ENCODE assay signal across 11 cellular contexts in genomic region chr1:244448279-244449036, GRCh38. TPM values are rescaled to one million over a fixed set of nuclear protein-coding genes. Genes with fewer than 3 reads are reported as not detected.
DNase-seq lines count a peak whose midpoint lies in the region; ATAC-seq and TF ChIP-seq lines count a peak whose summit lies in the region.
"Had no signal": no experiment of that assay in that cellular context is flagged by ENCODE, and none has a peak within 500 bp of the region (broad histone marks: within the 10 kb centered on the region; RNA-seq: fewer than 3 reads in every experiment).

No MANE protein-coding gene starts in this region.

- no peaks in the 10 kb centered on the region for H3K9me3 ChIP-seq in iPS-20b (ENCODE audit: insufficient read depth, low read depth, low read length)
- H3K9me3 ChIP-seq in transverse colon, result no peaks in the 10 kb centered on the region
- H3K9me3 ChIP-seq in adrenal gland (replicated peaks in 1 of 3), result no peaks in the 10 kb centered on the region
- no peaks in the 10 kb centered on the region for H3K9me3 ChIP-seq in left lung

- no peaks in the 10 kb centered on the region for H3K9me3 Mint-ChIP-seq in activated T-cell treated with anti-CD3 and anti-CD28 coated beads, Interleukin-2, amount 50 U/mL, for 72 hours
- H3K9me3 Mint-ChIP-seq in WTC11, result no peaks in the 10 kb centered on the region
- H3K9me3 Mint-ChIP-seq in activated CD4-positive, alpha-beta T cell treated with anti-CD3 and anti-CD28 coated beads, Interleukin-2, amount 10 ng/mL, durations not matched to agents 7 days and 5 days, result peaks cover 2% of the 10 kb centered on the region

- peak overlapping the region; percentile 73 for H3K4me3 ChIP-seq in iPS-20b (ENCODE audit: low read length)
- no peak overlapping the region for H3K4me3 ChIP-seq in transverse colon
- H3K4me3 ChIP-seq in adrenal gland, result no peak overlapping the region
- H3K4me3 ChIP-seq in left lung, result no peak overlapping the region

- H3K4me3 Mint-ChIP-seq in activated T-cell treated with anti-CD3 and anti-CD28 coated beads, Interleukin-2, amount 50 U/mL, for 72 hours, result peak overlapping the region; percentile 30 to 34
- H3K4me3 Mint-ChIP-seq in WTC11, result peak overlapping the region; percentile 90
- no peak overlapping the region for H3K4me3 Mint-ChIP-seq in activated CD4-positive, alpha-beta T cell treated with anti-CD3 and anti-CD28 coated beads, Interleukin-2, amount 10 ng/mL, durations not matched to agents 7 days and 5 days

- peaks cover 14 to 30% of the 10 kb centered on the region in 2 donors for H3K36me3 Mint-ChIP-seq in activated T-cell treated with anti-CD3 and anti-CD28 coated beads, Interleukin-2, amount 50 U/mL, for 72 hours (ENCODE audit: insufficient read depth in 2 of 2)
- peaks cover 6% of the 10 kb centered on the region for H3K36me3 Mint-ChIP-seq in WTC11
- H3K36me3 Mint-ChIP-seq in activated CD4-positive, alpha-beta T cell treated with anti-CD3 and anti-CD28 coated beads, Interleukin-2, amount 10 ng/mL, durations not matched to agents 7 days and 5 days (ENCODE audit: low read depth), result peaks cover 44% of the 10 kb centered on the region

- TF ChIP-seq CTCF in WTC11 (IDR thresholded peaks at IDR 0.05), result no peak
- TF ChIP-seq CTCF in transverse colon (IDR thresholded peaks at IDR 0.05), result no peak
- no peak for TF ChIP-seq CTCF in adrenal gland (IDR thresholded peaks at IDR 0.05)
- no peak for TF ChIP-seq CTCF in left lung (IDR thresholded peaks at IDR 0.05)

- H3K27me3 ChIP-seq in iPS-20b (ENCODE audit: insufficient read depth, low read length), result no peaks in the 10 kb centered on the region
- H3K27me3 ChIP-seq in transverse colon, result no peaks in the 10 kb centered on the region
- H3K27me3 ChIP-seq in adrenal gland, result no peaks in the 10 kb centered on the region
- H3K27me3 ChIP-seq in left lung, result no peaks in the 10 kb centered on the region

- intact Hi-C loops in transverse colon (cut with DNase I; ENCODE audit: low total_unique reads), result no loop called here
- intact Hi-C loops in adrenal gland (cut with DNase I), result no loop called here
- intact Hi-C loops in left lung (cut with DNase I), result no loop called here

- DNase-seq in activated T-cell treated with anti-CD3 and anti-CD28 coated beads, Interleukin-2, amount 50 U/mL, for 72 hours, result no peak
- no peak for DNase-seq in activated T-cell treated with anti-CD3 and anti-CD28 coated beads, Interleukin-2, amount 50 U/mL, for 1 hour
- DNase-seq in WTC11 (ENCODE audit: low spot score) (no peak), transverse colon (no peak), adrenal gland (no peak), left lung (no peak)
- DNase-seq in activated CD4-positive, alpha-beta T cell treated with anti-CD3 and anti-CD28 coated beads, Interleukin-2, amount 10 ng/mL, durations not matched to agents 7 days and 5 days, result no peak
- DNase-seq: activated naive CD4-positive, alpha-beta T cell treated with Interleukin-2 at 50 U/mL for 16 hours; KG1 had no signal

- H3K4me1 ChIP-seq in iPS-20b (ENCODE audit: insufficient read depth, low read length), result peaks cover 47% of the 10 kb centered on the region
- H3K4me1 ChIP-seq in transverse colon, result peaks cover 19 to 67% (median 36%) of the 10 kb centered on the region in 4 donors
- H3K4me1 ChIP-seq in adrenal gland (replicated peaks in 1 of 2), result peaks cover 0 to 64% of the 10 kb centered on the region in 2 donors
- H3K4me1 ChIP-seq in left lung, result peaks cover 6 to 69% of the 10 kb centered on the region in 2 donors

- TF ChIP-seq POLR2A in transverse colon (IDR thresholded peaks at IDR 0.05), result no peak
- TF ChIP-seq POLR2A in adrenal gland (IDR thresholded peaks at IDR 0.05), result no peak

- no peak for TF ChIP-seq EP300 in transverse colon (IDR thresholded peaks at IDR 0.05; ENCODE audit: low read depth)

- peaks cover 76% of the 10 kb centered on the region for H3K4me1 Mint-ChIP-seq in activated T-cell treated with anti-CD3 and anti-CD28 coated beads, Interleukin-2, amount 50 U/mL, for 72 hours (ENCODE audit: low read depth)
- peaks cover 66% of the 10 kb centered on the region for H3K4me1 Mint-ChIP-seq in WTC11
- H3K4me1 Mint-ChIP-seq in activated CD4-positive, alpha-beta T cell treated with anti-CD3 and anti-CD28 coated beads, Interleukin-2, amount 10 ng/mL, durations not matched to agents 7 days and 5 days, result peaks cover 63% of the 10 kb centered on the region

- CTCF ChIA-PET in WTC11 (lab: Charles Lee), result no interaction called here
- CTCF ChIA-PET in activated CD4-positive, alpha-beta T cell treated with anti-CD3 and anti-CD28 coated beads, Interleukin-2, amount 10 ng/mL, durations not matched to agents 7 days and 5 days (lab: Charles Lee), result interaction anchor here (1.2 to 1.6 kb wide), 3 partner anchors 11 to 123 kb away, joined by 3 to 4 read pairs (median 3); partner anchors contain the start of gene CATSPERE

- H3K36me3 ChIP-seq in iPS-20b (ENCODE audit: insufficient read depth, low read depth, low read length) (0 out of 2 replicates have a peak, but pooled peaks cover 7% of the 10 kb centered on the region), transverse colon (no peaks in the 10 kb centered on the region), adrenal gland (replicated peaks in 1 of 2) (no peaks in the 10 kb centered on the region), left lung (peaks cover 0 to 5% of the 10 kb centered on the region in 2 donors)

- no peak for ATAC-seq in activated T-cell treated with anti-CD3 and anti-CD28 coated beads, Interleukin-2, amount 50 U/mL, for 72 hours (replicated peaks in 1 of 2)
- no peak for ATAC-seq in WTC11
- no peak for ATAC-seq in left lung
- ATAC-seq: activated CD4-positive, CD25-positive, alpha-beta regulatory T cell treated with anti-CD3 and anti-CD28 coated beads, Interleukin-2, amount 50 U/mL, for 24 hours had no signal

- POLR2A ChIA-PET in WTC11 (lab: Charles Lee), result no interaction called here
- POLR2A ChIA-PET in activated CD4-positive, alpha-beta T cell treated with anti-CD3 and anti-CD28 coated beads, Interleukin-2, amount 10 ng/mL, durations not matched to agents 7 days and 5 days (lab: Charles Lee), result no interaction called here

- in situ Hi-C loops in transverse colon (cut with MboI; ENCODE audit: low pct_ligation_motif_present in 1 of 4, low pct_unique_long_range_greater_than_20kb in 1 of 4, low sequenced_read_pairs in 3 of 4), result no loop called here

- H3K27me3 Mint-ChIP-seq in activated T-cell treated with anti-CD3 and anti-CD28 coated beads, Interleukin-2, amount 50 U/mL, for 72 hours (ENCODE audit: low read depth), result no peaks in the 10 kb centered on the region
- no peaks in the 10 kb centered on the region for H3K27me3 Mint-ChIP-seq in WTC11 (ENCODE audit: low read depth)
- no peaks in the 10 kb centered on the region for H3K27me3 Mint-ChIP-seq in activated CD4-positive, alpha-beta T cell treated with anti-CD3 and anti-CD28 coated beads, Interleukin-2, amount 10 ng/mL, durations not matched to agents 7 days and 5 days

- no peak overlapping the region for H3K27ac ChIP-seq in iPS-20b (ENCODE audit: low read length)
- peak overlapping the region; percentile 33 to 98 (median 73) for H3K27ac ChIP-seq in transverse colon
- H3K27ac ChIP-seq in adrenal gland, result no peak overlapping the region
- peak overlapping the region in 1 of 2 donors; percentile 96 for H3K27ac ChIP-seq in left lung

- peak overlapping the region; percentile 50 for H3K27ac Mint-ChIP-seq in activated T-cell treated with anti-CD3 and anti-CD28 coated beads, Interleukin-2, amount 50 U/mL, for 72 hours
- peak overlapping the region; percentile 92 for H3K27ac Mint-ChIP-seq in WTC11
- H3K27ac Mint-ChIP-seq in activated CD4-positive, alpha-beta T cell treated with anti-CD3 and anti-CD28 coated beads, Interleukin-2, amount 10 ng/mL, durations not matched to agents 7 days and 5 days, result no peak overlapping the region

- whole genome bisulfite sequencing in transverse colon (ENCODE audit: low coverage in 1 of 2), 2 donors, result 68 to 70% methylated on average over 5 of the region's 5 CpGs
- WGBS in adrenal gland, 4 donors, result 82 to 86% (median 84%) methylated on average over 5 of the region's 5 CpGs

- peak overlapping the region; percentile 29 for H3K9ac ChIP-seq in iPS-20b (ENCODE audit: low read depth, low read length)

TF ChIP-seq in WTC11, 78 proteins besides CTCF, POLR2A, EP300 and RAD21 (continues in another document):
- no peak for TF ChIP-seq GABPB1 (CRISPR knock-in tag; IDR thresholded peaks at IDR 0.05)
- TF ChIP-seq NR3C1 (CRISPR knock-in tag; conservative IDR thresholded peaks at IDR 0.05; ENCODE audit: low read depth), result no peak

RNA-seq across cellular contexts. Expression of gene ADSS2, which starts 3.3 kb away (rescaled TPM):
- 10 to 100 TPM; 46.5 to 51.1 TPM for total RNA-seq in activated T-cell treated with anti-CD3 and anti-CD28 coated beads, Interleukin-2, amount 50 U/mL, for 72 hours
- total RNA-seq in WTC11 (2021) (72.4 to 82.8 TPM (median 73.4 TPM) in 3 replicates), transverse colon (10 to 100 TPM; 13.7 to 47.0 (median 27.3) TPM), adrenal gland (10 to 100 TPM; 14.3 to 35.5 (median 27.0) TPM), left lung (10 to 100 TPM; 37.2 to 46.3 TPM)
- polyA plus RNA-seq in adrenal gland, result 10 to 100 TPM; 13.5 to 36.0 (median 15.7) TPM
- 10 to 100 TPM; 51.7 to 54.0 TPM for total RNA-seq in activated CD4-positive, alpha-beta T cell treated with anti-CD3 and anti-CD28 coated beads, Interleukin-2, amount 10 ng/mL, durations not matched to agents 7 days and 5 days

RNA-seq across cellular contexts. Expression of gene CATSPERE, which starts 12.6 kb away (rescaled TPM):
- total RNA-seq in activated T-cell treated with anti-CD3 and anti-CD28 coated beads, Interleukin-2, amount 50 U/mL, for 72 hours, result under 1 TPM; 0.38 to 0.83 TPM
- 0.30 to 0.66 TPM (median 0.46 TPM) in 3 replicates for total RNA-seq in WTC11 (2021)
- 1 to 10 TPM in 1 of 4 donors, under 1 TPM in 1, not detected in 2; 0.55 to 2.7 TPM for total RNA-seq in transverse colon
- 1 to 10 TPM in 5 of 8 donors, under 1 TPM in 3; 0.18 to 2.6 (median 1.2) TPM for total RNA-seq in adrenal gland
- polyA plus RNA-seq in adrenal gland, result 1 to 10 TPM in 1 of 3 donors, under 1 TPM in 2; 0.88 to 1.7 (median 0.91) TPM
- under 1 TPM; 0.92 to 0.96 TPM for total RNA-seq in left lung
- under 1 TPM; 0.58 to 0.69 TPM for total RNA-seq in activated CD4-positive, alpha-beta T cell treated with anti-CD3 and anti-CD28 coated beads, Interleukin-2, amount 10 ng/mL, durations not matched to agents 7 days and 5 days

Comparison
In these comparisons a context has a peak if more than half of its experiments do, and no peak if none do; other contexts are left out.
1. H3K27ac ChIP-seq: peak in transverse colon (4 of 4); none in iPS-20b (single experiment) and adrenal gland (0 of 5).